ENCODE assay signal across 28 cellular contexts in the genomic region with DNA sequence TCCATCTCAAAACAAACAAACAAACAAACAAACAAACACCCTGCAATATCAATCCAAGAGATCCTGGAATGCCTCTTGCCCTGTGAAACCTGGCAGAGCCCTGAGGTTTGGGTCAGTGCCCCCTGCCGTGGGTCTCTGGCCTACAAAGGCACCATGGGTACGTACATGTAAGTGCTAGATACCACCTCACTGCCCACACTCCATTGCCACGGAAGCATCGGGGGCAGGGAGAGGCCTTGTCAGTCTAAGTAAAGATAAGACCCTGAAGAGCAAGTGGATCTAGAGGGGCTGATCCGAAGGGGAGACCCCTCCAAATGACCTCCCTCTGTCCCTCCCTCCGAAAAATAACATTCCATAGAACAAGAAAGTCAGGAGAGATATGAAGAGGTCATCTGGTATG. TPM values are rescaled to one million over a fixed set of nuclear protein-coding genes. Genes with fewer than 3 reads are reported as not detected.
DNase-seq lines count a peak whose midpoint lies in the region; ATAC-seq, FAIRE-seq and TF ChIP-seq lines count a peak whose summit lies in the region.
"Had no signal": no experiment of that assay in that cellular context is flagged by ENCODE, and none has a peak within 500 bp of the region (broad histone marks: within the 10 kb centered on the region; RNA-seq: fewer than 3 reads in every experiment).

No MANE protein-coding gene starts in this region.

- H3K27ac Mint-ChIP-seq in nephron = peak overlapping the region; percentile 58 to 96 (median 96)
- H3K27ac Mint-ChIP-seq: activated CD8-positive, alpha-beta memory T cell treated with anti-CD3 and anti-CD28 coated beads, Interleukin-2, amount 10 ng/mL, durations not matched to agents 7 days and 5 days had no signal

- H2AFZ ChIP-seq in K562 (ENCODE audit: low read depth, low read length) = peak overlapping the region; percentile 50; the same call in 1 of the 2 replicates

- CTCF ChIA-PET in K562 (lab: Yijun Ruan, JAX; ENCODE audit: low intra/inter-chr PET ratio) = no interaction called here

- H3K27ac ChIP-seq in heart right ventricle (peak overlapping the region in 8 of 10 donors; percentile 5 to 94 (median 90)), K562 (ENCODE audit: extremely low read depth, low read depth, low read length) (peak overlapping the region; percentile 49; the same call in 2 of the 3 replicates)
- H3K27ac ChIP-seq: SJSA1 had no signal

- H4K20me1 ChIP-seq in K562 (replicated peaks; ENCODE audit: control insufficient read depth, insufficient read depth, low read length) = no peaks in the 10 kb centered on the region

- H3K9ac ChIP-seq in K562 (ENCODE audit: insufficient read depth in 1 of 2, low read depth in 2 of 2, low read length in 2 of 2) = no peak overlapping the region
- H3K9ac ChIP-seq: BLaER1 had no signal

- H3K9me3 Mint-ChIP-seq in nephron = no peaks in the 10 kb centered on the region
- H3K9me3 Mint-ChIP-seq: activated T-cell treated with anti-CD3 and anti-CD28 coated beads, Interleukin-2, amount 50 U/mL, for 4 hours; naive B cell; stimulated activated memory B cell treated with anti-CD40 and anti-IgM and Interleukin-4, amounts not matched to agents 10 μg/mL and 1 μg/mL and 100 μg/mL, for 72 hours had no signal

- peaks cover 30% of the 10 kb centered on the region for H3K79me2 ChIP-seq in K562 (ENCODE audit: control insufficient read depth, insufficient read depth, low read length)

- no peak overlapping the region for H3K4me2 ChIP-seq in K562 (ENCODE audit: insufficient read depth, low read length)

- no peak for TF ChIP-seq POLR2A in K562 (conservative IDR thresholded peaks at IDR 0.05)

- intact Hi-C loops in heart right ventricle (cut with DNase I) = loop anchor here in 1 of 10 donors (10.0 kb wide), 1 partner anchor 95 kb away; no protein-coding TSS in a partner anchor
- intact Hi-C loops in left cardiac atrium (cut with DNase I) = no loop called here
- intact Hi-C loops in K562 (cut with micrococcal nuclease) = no loop called here

- POLR2A ChIA-PET in K562 (lab: Yijun Ruan, JAX) = interaction anchor here (8.6 kb wide), 1 partner anchor 22 kb away, joined by 106 read pairs; a partner anchor contains a TSS

- H3K4me1 Mint-ChIP-seq in nephron = peaks cover 56% of the 10 kb centered on the region

- H3K4me1 ChIP-seq in heart right ventricle (peaks cover 26 to 80% (median 62%) of the 10 kb centered on the region in 9 donors), K562 (replicated peaks in 1 of 2; ENCODE audit: control insufficient read depth in 2 of 2, insufficient read depth in 2 of 2, low read length in 2 of 2) (peaks cover 28 to 31% of the 10 kb centered on the region in 2 experiments)

- WGBS in heart right ventricle, 2 donors = 70 to 72% methylated on average over 6 of the region's 6 CpGs
- 63% methylated on average over 4 of the region's 6 CpGs for WGBS in K562 (ENCODE audit: insufficient coverage, low coverage, missing lambda C conversion rate)

- no peak for TF ChIP-seq EP300 in K562 (IDR thresholded peaks at IDR 0.05; ENCODE audit: low read length)

- no TSS peak for BruUV-seq in K562 (replicated peaks; lab: Mats Ljungman, UMichigan)

- peaks cover 10% of the 10 kb centered on the region for H3K36me3 Mint-ChIP-seq in nephron (ENCODE audit: low read depth)
- H3K36me3 Mint-ChIP-seq: naive B cell had no signal

- no peak for FAIRE-seq in K562 (lab: Jason Lieb, UNC)
- FAIRE-seq: H54 had no signal

- H3K9me1 ChIP-seq in K562 (ENCODE audit: control insufficient read depth, insufficient read depth, low read length) = no peaks in the 10 kb centered on the region

- TF ChIP-seq CTCF in heart right ventricle (IDR thresholded peaks at IDR 0.05) = no peak
- TF ChIP-seq CTCF in K562 (IDR thresholded peaks at IDR 0.05 in 2 of 3, conservative IDR thresholded peaks at IDR 0.05 in 1 of 3; ENCODE audit: insufficient read depth in 2 of 3, low read depth in 1 of 3, low read length in 3 of 3) = no peak
- no peak for TF ChIP-seq CTCF in nephron (IDR thresholded peaks at IDR 0.05; ENCODE audit: unreplicated experiment in 3 of 3)

- in situ Hi-C loops in K562 (cut with MboI) = loop anchor here (10.0 kb wide), 1 partner anchor 325 kb away; no protein-coding TSS in a partner anchor

- H3K27me3 Mint-ChIP-seq in nephron (ENCODE audit: low read depth) = peaks cover 3% of the 10 kb centered on the region
- H3K27me3 Mint-ChIP-seq: naive B cell; stimulated activated memory B cell treated with anti-CD40 and anti-IgM and Interleukin-4, amounts not matched to agents 10 μg/mL and 1 μg/mL and 100 μg/mL, for 72 hours had no signal

- no peak for DNase-seq in heart right ventricle
- DNase-seq in left cardiac atrium = no peak
- DNase-seq in K562 (ENCODE audit: extremely low read depth in 1 of 4, low spot score in 3 of 4) = no peak
- no peak for DNase-seq in foreskin melanocyte
- no peak for DNase-seq in hypothalamus (lab: John Stamatoyannopoulos, UW)
- DNase-seq: ACHN; activated CD4-positive, alpha-beta T cell treated with anti-CD3 and anti-CD28 coated beads, Interleukin-2, amount 50 U/mL, for 4 hours; activated CD8-positive, alpha-beta memory T cell treated with anti-CD3 and anti-CD28 coated beads, Interleukin-2, amount 10 ng/mL, durations not matched to agents 7 days and 5 days; activated gamma-delta T cell; activated T-cell treated with anti-CD3 and anti-CD28 coated beads, Interleukin-2, amount 50 U/mL, for 4 hours; body of pancreas; gastrocnemius medialis; midbrain; naive B cell; NCI-H1092; NCI-H1694 treated with DMSO at 0.1 percent for 48 hours; NCI-H446 treated with DMSO at 0.1 percent for 48 hours; NCI-H82; testis had no signal

- ATAC-seq in heart right ventricle (no peak), left cardiac atrium (no peak), K562 (no peak), GM19324 (IDR thresholded peaks at IDR 0.05; ENCODE audit: low FRiP score, unreplicated experiment) (no peak)
- ATAC-seq: activated CD8-positive, alpha-beta memory T cell treated with anti-CD3 and anti-CD28 coated beads, Interleukin-2, amount 10 ng/mL, durations not matched to agents 7 days and 5 days; activated T-cell treated with anti-CD3 and anti-CD28 coated beads, Interleukin-2, amount 50 U/mL, for 4 hours; body of pancreas; gastrocnemius medialis; GM12878; stimulated activated memory B cell treated with anti-CD40 and anti-IgM and Interleukin-4, amounts not matched to agents 10 μg/mL and 1 μg/mL and 100 μg/mL, for 72 hours had no signal

- H3K4me3 Mint-ChIP-seq in nephron = peak overlapping the region; percentile 32 to 58 (median 43)
- H3K4me3 Mint-ChIP-seq: activated CD8-positive, alpha-beta memory T cell treated with anti-CD3 and anti-CD28 coated beads, Interleukin-2, amount 10 ng/mL, durations not matched to agents 7 days and 5 days; activated T-cell treated with anti-CD3 and anti-CD28 coated beads, Interleukin-2, amount 50 U/mL, for 4 hours; stimulated activated memory B cell treated with anti-CD40 and anti-IgM and Interleukin-4, amounts not matched to agents 10 μg/mL and 1 μg/mL and 100 μg/mL, for 72 hours had no signal

- no peaks in the 10 kb centered on the region for H3K27me3 ChIP-seq in heart right ventricle
- no peaks in the 10 kb centered on the region for H3K27me3 ChIP-seq in K562 (ENCODE audit: control insufficient read depth in 2 of 2, insufficient read depth in 2 of 2, low read length in 2 of 2)
- H3K27me3 ChIP-seq: BLaER1, body of pancreas, gastrocnemius medialis, SJSA1, testis had no signal

- H3K36me3 ChIP-seq in heart right ventricle (peaks cover 0 to 17% (median 12%) of the 10 kb centered on the region in 9 donors), K562 (ENCODE audit: control insufficient read depth, insufficient read depth, low read length) (peaks cover 26% of the 10 kb centered on the region)
- H3K36me3 ChIP-seq: prostate gland had no signal

- H3K4me3 ChIP-seq in heart right ventricle (no peak overlapping the region), K562 (no peak overlapping the region)
- H3K4me3 ChIP-seq: BLaER1, body of pancreas, gastrocnemius medialis, GM12878, prostate gland, SJSA1, testis had no signal

- no peak for TF ChIP-seq RAD21 in K562 (CRISPR knock-in tag; conservative IDR thresholded peaks at IDR 0.05 in 1 of 2, IDR thresholded peaks at IDR 0.05 in 1 of 2)

- no peaks in the 10 kb centered on the region for H3K9me3 ChIP-seq in heart right ventricle
- H3K9me3 ChIP-seq in K562 (replicated peaks; ENCODE audit: control insufficient read depth, insufficient read depth, low read depth, low read length) = no peaks in the 10 kb centered on the region
- H3K9me3 ChIP-seq: BLaER1, body of pancreas, gastrocnemius medialis, prostate gland, SJSA1, testis had no signal

RNA-seq across cellular contexts. Expression of a gene that starts 2.0 kb away (rescaled TPM):
- 10 to 100 TPM; 12.8 to 35.8 (median 17.5) TPM for total RNA-seq in heart right ventricle
- polyA plus RNA-seq in heart right ventricle = 1 to 10 TPM; 7.0 to 9.1 TPM
- total RNA-seq in left cardiac atrium = 10 to 100 TPM; 18.1 to 29.0 TPM
- 31.0 and 48.3 TPM in 2 replicates for total RNA-seq in K562 (2011; cell fraction: chromatin; rRNA removed; ENCODE audit: low replicate concordance)
- 30.9 and 36.7 TPM in 2 replicates for total RNA-seq in K562 (2011; cell fraction: nucleolus; rRNA removed)
- 33.9 and 34.4 TPM in 2 replicates for total RNA-seq in K562 (2011; cell fraction: nucleoplasm; rRNA removed)
- total RNA-seq in K562 (2014; rRNA removed) = 25.5 and 28.3 TPM in 2 replicates
- total RNA-seq in K562 (2014; rRNA removed; fragmentation: Illumina TruSeq; extraction: Trizol) = 28.6 and 29.0 TPM in 2 replicates
- 26.8 and 27.1 TPM in 2 replicates for total RNA-seq in K562 (2015; rRNA removed; fragmentation: Illumina TruSeq; extraction: Trizol)
- 51.8 and 54.3 TPM in 2 replicates for total RNA-seq in K562 (2021)
- polyA plus RNA-seq in K562 (2011; rRNA removed) = 20.0 and 21.7 TPM in 2 replicates
- 23.2 and 29.6 TPM in 2 replicates for polyA plus RNA-seq in K562 (2011; cell fraction: cytosol; rRNA removed)
- polyA plus RNA-seq in K562 (2011; cell fraction: nucleus; rRNA removed) = 13.3 and 18.3 TPM in 2 replicates
- 23.3 and 33.4 TPM in 2 replicates for polyA plus RNA-seq in K562 (2012)
- polyA plus RNA-seq in K562 (2014; fragmentation: Illumina TruSeq; extraction: Trizol) = 37.7 and 40.8 TPM in 2 replicates
- polyA plus RNA-seq in K562 (2014; fragmentation: Nextera tagmentation; extraction: Ambion mirVana) = 10 to 100 TPM; 10.9 to 13.1 TPM
- 23.6 and 29.1 TPM in 2 replicates for polyA plus RNA-seq in K562 (2014; rRNA removed)
- 31.6 and 37.3 TPM in 2 replicates for polyA minus RNA-seq in K562 (2011; rRNA and poly(A)+ RNA removed)
- polyA minus RNA-seq in K562 (2011; cell fraction: cytosol; rRNA and poly(A)+ RNA removed) = 23.3 and 24.0 TPM in 2 replicates
- polyA minus RNA-seq in K562 (2011; cell fraction: nucleus; rRNA and poly(A)+ RNA removed) = 13.6 and 15.8 TPM in 2 replicates

RNA-seq across cellular contexts. Expression of a gene that starts 20.3 kb away (rescaled TPM):
- total RNA-seq in heart right ventricle (100 to 1,000 TPM in 9 of 10 donors, 10 to 100 TPM in 1; 95.2 to 319 (median 133) TPM), left cardiac atrium (100 to 1,000 TPM; 203 to 294 TPM), K562 (2014; rRNA removed) (311 and 355 TPM in 2 replicates), K562 (2014; rRNA removed; fragmentation: Illumina TruSeq; extraction: Trizol) (320 and 405 TPM in 2 replicates), K562 (2015; rRNA removed; fragmentation: Illumina TruSeq; extraction: Trizol) (153 and 156 TPM in 2 replicates), K562 (2021) (308 and 361 TPM in 2 replicates)
- polyA plus RNA-seq in heart right ventricle (100 to 1,000 TPM; 439 to 637 TPM), K562 (2011; rRNA removed) (669 and 756 TPM in 2 replicates), K562 (2014; fragmentation: Illumina TruSeq; extraction: Trizol) (528 and 598 TPM in 2 replicates), K562 (2014; fragmentation: Nextera tagmentation; extraction: Ambion mirVana) (100 to 1,000 TPM in 1 of 2 experiments, 10 to 100 TPM in 1; 93.1 to 125 TPM), K562 (2014; rRNA removed) (638 and 723 TPM in 2 replicates)
- total RNA-seq in K562 (2011; cell fraction: chromatin; rRNA removed; ENCODE audit: low replicate concordance) = 183 and 296 TPM in 2 replicates
- total RNA-seq in K562 (2011; cell fraction: nucleolus; rRNA removed) = 255 and 271 TPM in 2 replicates
- 227 and 246 TPM in 2 replicates for total RNA-seq in K562 (2011; cell fraction: nucleoplasm; rRNA removed)
- 757 and 998 TPM in 2 replicates for polyA plus RNA-seq in K562 (2011; cell fraction: cytosol; rRNA removed)
- polyA plus RNA-seq in K562 (2011; cell fraction: nucleus; rRNA removed) = 651 and 768 TPM in 2 replicates
- polyA plus RNA-seq in K562 (2012) = 264 and 832 TPM in 2 replicates
- polyA minus RNA-seq in K562 (2011; rRNA and poly(A)+ RNA removed) = 190 and 217 TPM in 2 replicates
- 89.9 and 115 TPM in 2 replicates for polyA minus RNA-seq in K562 (2011; cell fraction: cytosol; rRNA and poly(A)+ RNA removed)
- polyA minus RNA-seq in K562 (2011; cell fraction: nucleus; rRNA and poly(A)+ RNA removed) = 99.2 and 197 TPM in 2 replicates

RNA-seq across cellular contexts. Expression of a gene that starts 32.4 kb away (rescaled TPM):
- 10 to 100 TPM; 31.3 to 64.0 (median 37.2) TPM for total RNA-seq in heart right ventricle
- 100 to 1,000 TPM; 154 to 222 TPM for polyA plus RNA-seq in heart right ventricle
- total RNA-seq in left cardiac atrium = 10 to 100 TPM; 66.1 to 70.7 TPM
- total RNA-seq in K562 (2011; cell fraction: chromatin; rRNA removed; ENCODE audit: low replicate concordance) = 27.9 and 59.9 TPM in 2 replicates
- total RNA-seq in K562 (2011; cell fraction: nucleolus; rRNA removed) = 57.2 and 59.7 TPM in 2 replicates
- total RNA-seq in K562 (2011; cell fraction: nucleoplasm; rRNA removed) = 42.7 and 46.9 TPM in 2 replicates
- 223 and 264 TPM in 2 replicates for total RNA-seq in K562 (2014; rRNA removed)
- total RNA-seq in K562 (2014; rRNA removed; fragmentation: Illumina TruSeq; extraction: Trizol) = 33.0 and 44.9 TPM in 2 replicates
- 84.3 and 93.3 TPM in 2 replicates for total RNA-seq in K562 (2015; rRNA removed; fragmentation: Illumina TruSeq; extraction: Trizol)
- total RNA-seq in K562 (2021) = 109 and 110 TPM in 2 replicates
- 75.6 and 90.4 TPM in 2 replicates for polyA plus RNA-seq in K562 (2011; rRNA removed)
- 89.9 and 177 TPM in 2 replicates for polyA plus RNA-seq in K562 (2011; cell fraction: cytosol; rRNA removed)
- polyA plus RNA-seq in K562 (2011; cell fraction: nucleus; rRNA removed) = 53.3 and 77.5 TPM in 2 replicates
- 85.4 and 89.3 TPM in 2 replicates for polyA plus RNA-seq in K562 (2012)
- polyA plus RNA-seq in K562 (2014; fragmentation: Illumina TruSeq; extraction: Trizol) = 29.0 and 64.7 TPM in 2 replicates
- 1 to 10 TPM; 3.0 to 8.2 TPM for polyA plus RNA-seq in K562 (2014; fragmentation: Nextera tagmentation; extraction: Ambion mirVana)
- polyA plus RNA-seq in K562 (2014; rRNA removed) = 216 and 229 TPM in 2 replicates
- 12.0 and 12.6 TPM in 2 replicates for polyA minus RNA-seq in K562 (2011; rRNA and poly(A)+ RNA removed)
- 14.5 and 18.6 TPM in 2 replicates for polyA minus RNA-seq in K562 (2011; cell fraction: cytosol; rRNA and poly(A)+ RNA removed)
- 16.3 and 27.0 TPM in 2 replicates for polyA minus RNA-seq in K562 (2011; cell fraction: nucleus; rRNA and poly(A)+ RNA removed)

RNA-seq across cellular contexts. Expression of a gene that starts 43.3 kb away (rescaled TPM):
- 10 to 100 TPM in 1 of 10 donors, 1 to 10 TPM in 9; 1.8 to 14.0 (median 4.3) TPM for total RNA-seq in heart right ventricle
- 1 to 10 TPM; 1.8 to 2.9 TPM for polyA plus RNA-seq in heart right ventricle
- total RNA-seq in left cardiac atrium = 10 to 100 TPM; 11.6 to 13.7 TPM
- 6.4 and 13.2 TPM in 2 replicates for total RNA-seq in K562 (2011; cell fraction: chromatin; rRNA removed; ENCODE audit: low replicate concordance)
- total RNA-seq in K562 (2011; cell fraction: nucleolus; rRNA removed) = 12.2 and 15.0 TPM in 2 replicates
- 10.2 and 10.6 TPM in 2 replicates for total RNA-seq in K562 (2011; cell fraction: nucleoplasm; rRNA removed)
- total RNA-seq in K562 (2014; rRNA removed) = 4.6 and 5.7 TPM in 2 replicates
- total RNA-seq in K562 (2014; rRNA removed; fragmentation: Illumina TruSeq; extraction: Trizol) = 2.8 and 3.5 TPM in 2 replicates
- 4.3 and 4.6 TPM in 2 replicates for total RNA-seq in K562 (2015; rRNA removed; fragmentation: Illumina TruSeq; extraction: Trizol)
- total RNA-seq in K562 (2021) = 11.4 and 11.5 TPM in 2 replicates
- 6.6 and 6.8 TPM in 2 replicates for polyA plus RNA-seq in K562 (2011; rRNA removed)
- 8.2 and 17.9 TPM in 2 replicates for polyA plus RNA-seq in K562 (2011; cell fraction: cytosol; rRNA removed)
- polyA plus RNA-seq in K562 (2011; cell fraction: nucleus; rRNA removed) = 6.0 and 12.6 TPM in 2 replicates
- 4.6 and 7.2 TPM in 2 replicates for polyA plus RNA-seq in K562 (2012)
- 4.2 and 5.4 TPM in 2 replicates for polyA plus RNA-seq in K562 (2014; fragmentation: Illumina TruSeq; extraction: Trizol)
- polyA plus RNA-seq in K562 (2014; fragmentation: Nextera tagmentation; extraction: Ambion mirVana) = under 1 TPM; 0.10 to 0.18 TPM
- polyA plus RNA-seq in K562 (2014; rRNA removed) = 6.0 and 7.0 TPM in 2 replicates
- polyA minus RNA-seq in K562 (2011; rRNA and poly(A)+ RNA removed) = 10.3 and 15.4 TPM in 2 replicates
- 18.6 and 19.4 TPM in 2 replicates for polyA minus RNA-seq in K562 (2011; cell fraction: cytosol; rRNA and poly(A)+ RNA removed)
- 4.6 and 5.1 TPM in 2 replicates for polyA minus RNA-seq in K562 (2011; cell fraction: nucleus; rRNA and poly(A)+ RNA removed)
- total RNA-seq: endothelial cell of umbilical vein had no signal
- polyA plus RNA-seq: endothelial cell of umbilical vein had no signal
